18 cellular contexts compared by ENCODE assay signal in the genomic region with DNA sequence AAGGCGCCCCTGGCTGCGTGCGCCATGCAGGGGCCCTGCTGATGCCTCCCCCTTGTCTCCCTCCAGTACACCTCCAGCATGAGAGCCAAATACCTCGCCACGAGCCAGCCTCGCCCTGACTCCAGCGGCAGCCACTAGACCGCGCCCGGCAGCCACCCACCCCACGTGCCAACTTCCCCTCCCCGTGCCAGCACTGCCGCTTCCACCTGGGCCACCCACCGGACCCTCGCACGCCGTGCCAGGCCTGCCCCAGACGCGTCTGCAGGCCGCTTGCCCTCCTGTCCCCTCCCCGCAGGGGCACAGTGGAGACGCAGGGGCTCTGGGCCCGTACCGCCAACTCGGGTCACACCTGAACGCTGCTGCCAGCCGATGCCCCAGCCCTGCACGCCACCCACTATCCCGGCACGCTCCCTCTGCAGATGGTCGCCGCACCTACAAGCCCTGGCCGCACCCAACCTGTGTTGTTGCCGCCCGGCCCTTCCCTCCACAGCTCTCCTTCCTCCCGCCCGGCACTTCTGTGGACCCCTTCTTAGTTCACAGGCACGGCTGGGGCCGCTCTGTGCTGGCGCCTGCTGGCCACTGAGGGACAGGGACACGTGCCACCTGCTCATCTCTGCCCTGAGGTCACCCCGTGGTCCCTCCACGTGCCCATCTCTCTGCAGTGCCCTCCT. TPM values are rescaled to one million over a fixed set of nuclear protein-coding genes. Genes with fewer than 3 reads are reported as not detected.
DNase-seq lines count a peak whose midpoint lies in the region; ATAC-seq and TF ChIP-seq lines count a peak whose summit lies in the region.
"Had no signal": no experiment of that assay in that cellular context is flagged by ENCODE, and none has a peak within 500 bp of the region (broad histone marks: within the 10 kb centered on the region; RNA-seq: fewer than 3 reads in every experiment).

No MANE protein-coding gene starts in this region.

- H3K9me3 ChIP-seq in T-helper 17 cell (ENCODE audit: control insufficient read depth, low read length, poor library complexity, severe bottlenecking): no peaks in the 10 kb centered on the region
- no peaks in the 10 kb centered on the region for H3K9me3 ChIP-seq in uterus
- H3K9me3 ChIP-seq: Peyer's patch, upper lobe of left lung had no signal

- peaks cover 1% of the 10 kb centered on the region for H3K4me1 Mint-ChIP-seq in activated CD4-positive, alpha-beta T cell treated with anti-CD3 and anti-CD28 coated beads for 36 hours
- H3K4me1 Mint-ChIP-seq in T-helper 17 cell: no peaks in the 10 kb centered on the region

- CTCF ChIA-PET in activated CD4-positive, alpha-beta T cell treated with anti-CD3 and anti-CD28 coated beads for 36 hours (lab: Charles Lee): no interaction called here

- H3K9me3 Mint-ChIP-seq in activated CD4-positive, alpha-beta T cell treated with anti-CD3 and anti-CD28 coated beads for 36 hours (ENCODE audit: low read depth): no peaks in the 10 kb centered on the region
- H3K9me3 Mint-ChIP-seq: stimulated activated naive CD8-positive, alpha-beta T cell treated with anti-CD3 and anti-CD28 coated beads, Interleukin-15, Interleukin-2, amounts not matched to agents 100 ng/mL and 50 ng/mL, for 24 hours had no signal

- peaks cover 5% of the 10 kb centered on the region for H3K27me3 Mint-ChIP-seq in activated CD4-positive, alpha-beta T cell treated with anti-CD3 and anti-CD28 coated beads for 36 hours
- no peaks in the 10 kb centered on the region for H3K27me3 Mint-ChIP-seq in T-helper 17 cell
- H3K27me3 Mint-ChIP-seq: stimulated activated naive CD8-positive, alpha-beta T cell treated with anti-CD3 and anti-CD28 coated beads, Interleukin-15, Interleukin-2, amounts not matched to agents 100 ng/mL and 50 ng/mL, for 24 hours had no signal

- peak; percentile 24 for DNase-seq in activated CD4-positive, alpha-beta T cell treated with anti-CD3 and anti-CD28 coated beads for 36 hours
- DNase-seq in activated CD4-positive, alpha-beta T cell treated with anti-CD3 and anti-CD28 coated beads for 4 hours: no peak
- DNase-seq in T-helper 17 cell (no peak), fibroblast of villous mesenchyme (ENCODE audit: low read depth) (no peak), sciatic nerve (ENCODE audit: low spot score) (peak; percentile 60), uterus (no peak)
- DNase-seq: activated CD4-positive, alpha-beta T cell treated with anti-CD3 and anti-CD28 coated beads, Interleukin-2, amount 50 U/mL, for 48 hours; activated naive CD4-positive, alpha-beta T cell treated with anti-CD3 and anti-CD28 coated beads, Interleukin-2, amount 50 U/mL, for 16 hours; activated T-cell treated with anti-CD3 and anti-CD28 coated beads, Interleukin-2, amount 50 U/mL, for 1 hour; KG1; mesendoderm; NCI-H1105 treated with DMSO at 0.1 percent for 48 hours; NCI-H526 treated with DMSO at 0.1 percent for 48 hours; Peyer's patch had no signal

- H3K27ac ChIP-seq in uterus: no peak overlapping the region
- H3K27ac ChIP-seq: Peyer's patch, upper lobe of left lung had no signal

- no peak for TF ChIP-seq POLR2A in uterus (IDR thresholded peaks at IDR 0.05)

- no peaks in the 10 kb centered on the region for H3K36me3 Mint-ChIP-seq in activated CD4-positive, alpha-beta T cell treated with anti-CD3 and anti-CD28 coated beads for 36 hours (ENCODE audit: low read depth)
- no peaks in the 10 kb centered on the region for H3K36me3 Mint-ChIP-seq in T-helper 17 cell (ENCODE audit: low read depth)

- POLR2A ChIA-PET in activated CD4-positive, alpha-beta T cell treated with anti-CD3 and anti-CD28 coated beads for 36 hours (lab: Charles Lee): no interaction called here

- peak; percentile 6 for TF ChIP-seq CTCF in fibroblast of villous mesenchyme (IDR thresholded peaks at IDR 0.05; ENCODE audit: insufficient read depth, low read depth, low read length)
- no peak for TF ChIP-seq CTCF in uterus (IDR thresholded peaks at IDR 0.05)

- H3K27ac Mint-ChIP-seq in activated CD4-positive, alpha-beta T cell treated with anti-CD3 and anti-CD28 coated beads for 36 hours: no peak overlapping the region
- no peak overlapping the region for H3K27ac Mint-ChIP-seq in T-helper 17 cell
- H3K27ac Mint-ChIP-seq: stimulated activated naive CD8-positive, alpha-beta T cell treated with anti-CD3 and anti-CD28 coated beads, Interleukin-15, Interleukin-2, amounts not matched to agents 100 ng/mL and 50 ng/mL, for 24 hours had no signal

- H3K4me1 ChIP-seq in uterus: no peaks in the 10 kb centered on the region

- H3K4me3 Mint-ChIP-seq in activated CD4-positive, alpha-beta T cell treated with anti-CD3 and anti-CD28 coated beads for 36 hours: no peak overlapping the region
- peak overlapping the region; percentile 45 for H3K4me3 Mint-ChIP-seq in T-helper 17 cell
- H3K4me3 Mint-ChIP-seq: stimulated activated naive CD8-positive, alpha-beta T cell treated with anti-CD3 and anti-CD28 coated beads, Interleukin-15, Interleukin-2, amounts not matched to agents 100 ng/mL and 50 ng/mL, for 24 hours had no signal

- intact Hi-C loops in activated CD4-positive, alpha-beta T cell treated with anti-CD3 and anti-CD28 coated beads for 36 hours (cut with DNase I, micrococcal nuclease): no loop called here
- intact Hi-C loops in sciatic nerve (cut with DNase I): no loop called here
- intact Hi-C loops in uterus (cut with DNase I; ENCODE audit: low total_unique reads): no loop called here

- H3K36me3 ChIP-seq in uterus: no peaks in the 10 kb centered on the region

- H3K4me3 ChIP-seq in fibroblast of villous mesenchyme (ENCODE audit: low read depth, low read length): no peak overlapping the region
- H3K4me3 ChIP-seq in uterus: no peak overlapping the region
- H3K4me3 ChIP-seq: Peyer's patch, upper lobe of left lung had no signal

- no peaks in the 10 kb centered on the region for H3K27me3 ChIP-seq in uterus
- H3K27me3 ChIP-seq: Peyer's patch, upper lobe of left lung had no signal

- ATAC-seq in activated CD4-positive, alpha-beta T cell treated with anti-CD3 and anti-CD28 coated beads for 36 hours: no peak
- ATAC-seq in T-helper 17 cell: no peak
- no peak for ATAC-seq in sciatic nerve
- ATAC-seq in GM21717 (IDR thresholded peaks at IDR 0.05; ENCODE audit: unreplicated experiment): no peak
- ATAC-seq in HG03521 (IDR thresholded peaks at IDR 0.05; ENCODE audit: unreplicated experiment): no peak

RNA-seq across cellular contexts. Expression of gene AMZ1, which starts 26.3 kb away (rescaled TPM):
- under 1 TPM; 0.14 TPM for total RNA-seq in activated CD4-positive, alpha-beta T cell treated with anti-CD3 and anti-CD28 coated beads for 36 hours
- total RNA-seq in T-helper 17 cell (under 1 TPM; 0.32 to 0.76 TPM), fibroblast of villous mesenchyme (12.2 and 14.2 TPM in 2 replicates), sciatic nerve (0.31 TPM), uterus (1 to 10 TPM in 2 of 4 donors, under 1 TPM in 1, not detected in 1; 0.35 to 4.6 (median 4.4) TPM)

RNA-seq across cellular contexts. Expression of gene TTYH3, which starts 30.0 kb away (rescaled TPM):
- total RNA-seq in activated CD4-positive, alpha-beta T cell treated with anti-CD3 and anti-CD28 coated beads for 36 hours: 10 to 100 TPM; 18.7 to 20.2 TPM
- total RNA-seq in T-helper 17 cell (10 to 100 TPM; 13.2 to 14.8 TPM), fibroblast of villous mesenchyme (61.3 and 77.3 TPM in 2 replicates), sciatic nerve (38.6 TPM), uterus (10 to 100 TPM in 2 of 4 donors, 1 to 10 TPM in 2; 3.8 to 47.2 (median 25.2) TPM)

Comparison
In these comparisons a context has a peak if more than half of its experiments do, and no peak if none do; other contexts are left out.
1. DNase-seq: peak in activated CD4-positive, alpha-beta T cell treated with anti-CD3 and anti-CD28 coated beads for 36 hours (single experiment) and sciatic nerve (single experiment); none in activated CD4-positive, alpha-beta T cell treated with anti-CD3 and anti-CD28 coated beads for 4 hours (0 of 2), T-helper 17 cell (0 of 3), fibroblast of villous mesenchyme (single experiment) and uterus (0 of 2).